Comparison of ENCODE assay signal across 1 cellular context in the genomic region with DNA sequence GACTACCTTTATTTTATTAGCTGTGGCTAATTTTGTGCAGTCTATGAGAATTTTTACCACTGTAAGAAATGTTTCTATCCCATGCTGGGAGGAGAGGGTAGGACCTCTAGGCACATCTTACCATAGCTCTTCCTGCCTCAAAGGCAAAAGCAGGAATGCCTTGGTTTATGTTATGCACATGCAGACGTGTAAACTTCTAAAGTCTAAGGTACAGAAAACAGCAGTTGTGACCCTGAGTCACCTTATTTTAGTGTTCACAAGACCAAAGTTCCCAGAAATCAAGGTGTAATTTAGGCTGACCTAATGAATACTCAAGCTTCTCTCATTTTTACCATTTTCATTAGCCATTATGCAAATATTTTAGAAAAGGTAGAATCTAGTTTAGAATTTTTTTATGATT.
TF ChIP-seq lines count a peak whose summit lies in the region.

No MANE protein-coding gene starts in this region.

TF ChIP-seq in GM12878, 131 proteins besides CTCF, POLR2A, EP300 and RAD21:
- TF ChIP-seq PBX3 (IDR thresholded peaks at IDR 0.05; ENCODE audit: insufficient replicate concordance, low read depth, low read length) (no peak), TCF3 (IDR thresholded peaks at IDR 0.05; ENCODE audit: borderline replicate concordance, insufficient read depth, low read depth, low read length) (no peak), SIX5 (IDR thresholded peaks at IDR 0.05; ENCODE audit: low read depth, low read length, severe bottlenecking) (no peak), RBBP5 (conservative IDR thresholded peaks at IDR 0.05) (no peak), TCF12 (IDR thresholded peaks at IDR 0.05; ENCODE audit: low read depth, low read length) (no peak), FOXK2 (IDR thresholded peaks at IDR 0.05) (no peak), ZBTB33 (IDR thresholded peaks at IDR 0.05) (no peak), CBX3 (IDR thresholded peaks at IDR 0.05; ENCODE audit: borderline replicate concordance, low read depth) (no peak), BACH1 (IDR thresholded peaks at IDR 0.05; ENCODE audit: borderline replicate concordance) (no peak), SIN3A (IDR thresholded peaks at IDR 0.05; ENCODE audit: low read depth, low read length) (no peak), IKZF1 (conservative IDR thresholded peaks at IDR 0.05) (no peak), SMAD5 (IDR thresholded peaks at IDR 0.05; ENCODE audit: low read depth) (no peak)
- TF ChIP-seq, protein P1, sequence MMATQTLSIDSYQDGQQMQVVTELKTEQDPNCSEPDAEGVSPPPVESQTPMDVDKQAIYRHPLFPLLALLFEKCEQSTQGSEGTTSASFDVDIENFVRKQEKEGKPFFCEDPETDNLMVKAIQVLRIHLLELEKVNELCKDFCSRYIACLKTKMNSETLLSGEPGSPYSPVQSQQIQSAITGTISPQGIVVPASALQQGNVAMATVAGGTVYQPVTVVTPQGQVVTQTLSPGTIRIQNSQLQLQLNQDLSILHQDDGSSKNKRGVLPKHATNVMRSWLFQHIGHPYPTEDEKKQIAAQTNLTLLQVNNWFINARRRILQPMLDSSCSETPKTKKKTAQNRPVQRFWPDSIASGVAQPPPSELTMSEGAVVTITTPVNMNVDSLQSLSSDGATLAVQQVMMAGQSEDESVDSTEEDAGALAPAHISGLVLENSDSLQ (IDR thresholded peaks at IDR 0.05) = no peak
- TF ChIP-seq, protein P2, sequence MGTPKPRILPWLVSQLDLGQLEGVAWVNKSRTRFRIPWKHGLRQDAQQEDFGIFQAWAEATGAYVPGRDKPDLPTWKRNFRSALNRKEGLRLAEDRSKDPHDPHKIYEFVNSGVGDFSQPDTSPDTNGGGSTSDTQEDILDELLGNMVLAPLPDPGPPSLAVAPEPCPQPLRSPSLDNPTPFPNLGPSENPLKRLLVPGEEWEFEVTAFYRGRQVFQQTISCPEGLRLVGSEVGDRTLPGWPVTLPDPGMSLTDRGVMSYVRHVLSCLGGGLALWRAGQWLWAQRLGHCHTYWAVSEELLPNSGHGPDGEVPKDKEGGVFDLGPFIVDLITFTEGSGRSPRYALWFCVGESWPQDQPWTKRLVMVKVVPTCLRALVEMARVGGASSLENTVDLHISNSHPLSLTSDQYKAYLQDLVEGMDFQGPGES (IDR thresholded peaks at IDR 0.05) = no peak
